16 cellular contexts compared by ENCODE assay signal in genomic region chr10:5601826-5602225, GRCh38.
"Had no signal": no experiment of that assay in that cellular context is flagged by ENCODE, and none has a peak within 500 bp of the region (broad histone marks: within the 10 kb centered on the region; RNA-seq: fewer than 3 reads in every experiment).

No MANE protein-coding gene starts in this region.

- H3K27ac Mint-ChIP-seq: activated CD4-positive, alpha-beta T cell treated with anti-CD3 and anti-CD28 coated beads, Interleukin-2, amount 10 ng/mL, durations not matched to agents 7 days and 5 days; natural killer cell; stimulated activated naive CD8-positive, alpha-beta T cell treated with anti-CD3 and anti-CD28 coated beads, Interleukin-15, Interleukin-2, amounts not matched to agents 100 ng/mL and 50 ng/mL, for 24 hours had no signal

- H3K4me3 Mint-ChIP-seq: activated CD4-positive, alpha-beta T cell treated with anti-CD3 and anti-CD28 coated beads, Interleukin-2, amount 10 ng/mL, durations not matched to agents 7 days and 5 days; natural killer cell; stimulated activated naive CD8-positive, alpha-beta T cell treated with anti-CD3 and anti-CD28 coated beads, Interleukin-15, Interleukin-2, amounts not matched to agents 100 ng/mL and 50 ng/mL, for 24 hours had no signal

- H3K4me3 ChIP-seq: dorsolateral prefrontal cortex, lower lobe of right lung, skin epidermis, suprapubic skin, upper lobe of left lung had no signal

- H3K4me1 Mint-ChIP-seq: activated CD4-positive, alpha-beta T cell treated with anti-CD3 and anti-CD28 coated beads, Interleukin-2, amount 10 ng/mL, durations not matched to agents 7 days and 5 days; natural killer cell had no signal

- DNase-seq: activated CD4-positive, alpha-beta T cell treated with anti-CD3 and anti-CD28 coated beads, Interleukin-2, amount 10 ng/mL, durations not matched to agents 7 days and 5 days; activated CD8-positive, alpha-beta memory T cell treated with anti-CD3 and anti-CD28 coated beads, Interleukin-2, amount 50 U/mL, for 4 hours; activated effector memory CD4-positive, alpha-beta T cell treated with anti-CD3 and anti-CD28 coated beads, Interleukin-2, amount 50 U/mL, for 16 hours; activated naive CD4-positive, alpha-beta T cell treated with anti-CD3 and anti-CD28 coated beads, Interleukin-2, amount 50 U/mL, for 16 hours; activated T-cell treated with anti-CD3 and anti-CD28 coated beads, Interleukin-2, amount 50 U/mL, for 48 hours; dorsolateral prefrontal cortex; foreskin fibroblast; glutamatergic neuron; kidney glomerular epithelial cell; natural killer cell; retina; upper lobe of left lung had no signal

- H3K27ac ChIP-seq: lower lobe of right lung, skin epidermis, suprapubic skin, upper lobe of left lung had no signal

- H3K9me3 Mint-ChIP-seq: activated CD4-positive, alpha-beta T cell treated with anti-CD3 and anti-CD28 coated beads, Interleukin-2, amount 10 ng/mL, durations not matched to agents 7 days and 5 days; natural killer cell; stimulated activated naive CD8-positive, alpha-beta T cell treated with anti-CD3 and anti-CD28 coated beads, Interleukin-15, Interleukin-2, amounts not matched to agents 100 ng/mL and 50 ng/mL, for 24 hours had no signal

- H3K36me3 ChIP-seq: lower lobe of right lung, suprapubic skin, upper lobe of left lung had no signal

- H3K27me3 Mint-ChIP-seq: activated CD4-positive, alpha-beta T cell treated with anti-CD3 and anti-CD28 coated beads, Interleukin-2, amount 10 ng/mL, durations not matched to agents 7 days and 5 days; stimulated activated naive CD8-positive, alpha-beta T cell treated with anti-CD3 and anti-CD28 coated beads, Interleukin-15, Interleukin-2, amounts not matched to agents 100 ng/mL and 50 ng/mL, for 24 hours had no signal

- ATAC-seq: lower lobe of right lung had no signal

- H3K27me3 ChIP-seq: dorsolateral prefrontal cortex, suprapubic skin, upper lobe of left lung had no signal

- H3K4me1 ChIP-seq: lower lobe of right lung had no signal

- H3K36me3 Mint-ChIP-seq: natural killer cell had no signal

- H3K9me3 ChIP-seq: lower lobe of right lung, suprapubic skin, upper lobe of left lung had no signal
